In the genomic region with DNA sequence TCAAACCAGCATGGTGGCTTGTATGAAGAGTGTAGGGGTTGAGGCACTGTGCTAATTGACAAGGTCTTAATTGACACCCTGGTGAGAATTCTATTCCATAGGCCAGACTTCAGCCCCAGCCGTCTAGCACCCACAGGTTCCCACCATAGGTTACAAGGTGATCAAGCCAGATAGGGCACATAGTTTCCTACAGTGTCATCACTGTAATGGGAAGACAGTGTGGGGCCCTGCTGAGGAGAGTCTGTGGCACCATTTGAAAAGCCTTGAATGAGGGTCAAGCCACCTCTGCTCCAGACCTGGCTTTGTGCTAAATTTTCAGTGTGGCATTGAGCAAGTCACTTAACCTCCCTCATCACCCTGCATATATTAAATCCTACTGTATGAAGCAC, we compare ENCODE assay signal across 9 cellular contexts. TPM values are rescaled to one million over a fixed set of nuclear protein-coding genes. Genes with fewer than 3 reads are reported as not detected.
DNase-seq lines count a peak whose midpoint lies in the region; ATAC-seq, FAIRE-seq and TF ChIP-seq lines count a peak whose summit lies in the region.
"Had no signal": no experiment of that assay in that cellular context is flagged by ENCODE, and none has a peak within 500 bp of the region (broad histone marks: within the 10 kb centered on the region; RNA-seq: fewer than 3 reads in every experiment).

No MANE protein-coding gene starts in this region.

- H3K27ac ChIP-seq in K562 (ENCODE audit: extremely low read depth, low read depth, low read length) (no peak overlapping the region), mesendoderm (ENCODE audit: low read depth, low read length) (peak overlapping the region; percentile 95), tibial nerve (peak overlapping the region; percentile 28 to 97 (median 84))

- no peaks in the 10 kb centered on the region for H3K36me3 Mint-ChIP-seq in activated CD8-positive, alpha-beta T cell treated with anti-CD3 and anti-CD28 coated beads for 36 hours (ENCODE audit: low read depth)
- peaks cover 15% of the 10 kb centered on the region for H3K36me3 Mint-ChIP-seq in activated CD8-positive, alpha-beta T cell treated with anti-CD3 and anti-CD28 coated beads, Interleukin-2, amount 10 ng/mL, durations not matched to agents 7 days and 5 days (ENCODE audit: low read depth)

- no peak overlapping the region for H4K5ac ChIP-seq in mesendoderm (ENCODE audit: low read length)

- no peak for FAIRE-seq in K562 (lab: Jason Lieb, UNC)
- FAIRE-seq: GM12891 had no signal

- POLR2A ChIA-PET in activated CD8-positive, alpha-beta T cell treated with anti-CD3 and anti-CD28 coated beads for 36 hours (lab: Charles Lee): no interaction called here
- POLR2A ChIA-PET in activated CD8-positive, alpha-beta T cell treated with anti-CD3 and anti-CD28 coated beads, Interleukin-2, amount 10 ng/mL, durations not matched to agents 7 days and 5 days (lab: Charles Lee): no interaction called here
- POLR2A ChIA-PET in K562 (lab: Yijun Ruan, JAX): no interaction called here

- H3K4ac ChIP-seq in mesendoderm (ENCODE audit: low read depth, low read length): no peak overlapping the region

- no peak for ATAC-seq in activated CD8-positive, alpha-beta T cell treated with anti-CD3 and anti-CD28 coated beads for 36 hours
- no peak for ATAC-seq in activated CD8-positive, alpha-beta T cell treated with anti-CD3 and anti-CD28 coated beads, Interleukin-2, amount 10 ng/mL, durations not matched to agents 7 days and 5 days
- no peak for ATAC-seq in K562
- no peak for ATAC-seq in GM18511 (IDR thresholded peaks at IDR 0.05; ENCODE audit: unreplicated experiment)

- no peaks in the 10 kb centered on the region for H3K27me3 Mint-ChIP-seq in activated CD8-positive, alpha-beta T cell treated with anti-CD3 and anti-CD28 coated beads for 36 hours
- H3K27me3 Mint-ChIP-seq in activated CD8-positive, alpha-beta T cell treated with anti-CD3 and anti-CD28 coated beads, Interleukin-2, amount 10 ng/mL, durations not matched to agents 7 days and 5 days (ENCODE audit: low read depth): no peaks in the 10 kb centered on the region

- intact Hi-C loops in activated CD8-positive, alpha-beta T cell treated with anti-CD3 and anti-CD28 coated beads for 36 hours (cut with micrococcal nuclease): no loop called here
- intact Hi-C loops in K562 (cut with micrococcal nuclease): loop anchor here (5.0 kb wide), 3 partner anchors 35 to 55 kb away; partner anchors contain the start of gene YPEL2

- H3K4me1 Mint-ChIP-seq in activated CD8-positive, alpha-beta T cell treated with anti-CD3 and anti-CD28 coated beads for 36 hours (ENCODE audit: low read depth): peaks cover 76% of the 10 kb centered on the region
- peaks cover 68% of the 10 kb centered on the region for H3K4me1 Mint-ChIP-seq in activated CD8-positive, alpha-beta T cell treated with anti-CD3 and anti-CD28 coated beads, Interleukin-2, amount 10 ng/mL, durations not matched to agents 7 days and 5 days (ENCODE audit: low read depth)

- no peak for TF ChIP-seq CTCF in activated CD8-positive, alpha-beta T cell treated with anti-CD3 and anti-CD28 coated beads for 36 hours (IDR thresholded peaks at IDR 0.05)
- TF ChIP-seq CTCF in K562 (IDR thresholded peaks at IDR 0.05 in 2 of 3, conservative IDR thresholded peaks at IDR 0.05 in 1 of 3; ENCODE audit: insufficient read depth in 2 of 3, low read depth in 1 of 3, low read length in 3 of 3): no peak
- TF ChIP-seq CTCF in tibial nerve (IDR thresholded peaks at IDR 0.05): no peak

- no peaks in the 10 kb centered on the region for H3K9me3 ChIP-seq in K562 (replicated peaks; ENCODE audit: control insufficient read depth, insufficient read depth, low read depth, low read length)
- H3K9me3 ChIP-seq in tibial nerve: no peaks in the 10 kb centered on the region

- CTCF ChIA-PET in activated CD8-positive, alpha-beta T cell treated with anti-CD3 and anti-CD28 coated beads for 36 hours (lab: Charles Lee): no interaction called here
- CTCF ChIA-PET in activated CD8-positive, alpha-beta T cell treated with anti-CD3 and anti-CD28 coated beads, Interleukin-2, amount 10 ng/mL, durations not matched to agents 7 days and 5 days (lab: Charles Lee): no interaction called here
- CTCF ChIA-PET in K562 (lab: Yijun Ruan, JAX; ENCODE audit: low intra/inter-chr PET ratio): no interaction called here

- TF ChIP-seq RAD21 in K562 (CRISPR knock-in tag; conservative IDR thresholded peaks at IDR 0.05 in 1 of 2, IDR thresholded peaks at IDR 0.05 in 1 of 2): no peak

- peak overlapping the region; percentile 93 for H2BK120ac ChIP-seq in mesendoderm (ENCODE audit: low read depth, low read length)

- peaks cover 14% of the 10 kb centered on the region for H4K20me1 ChIP-seq in K562 (replicated peaks; ENCODE audit: control insufficient read depth, insufficient read depth, low read length)

- peak overlapping the region; percentile 20 for H3K27ac Mint-ChIP-seq in activated CD8-positive, alpha-beta T cell treated with anti-CD3 and anti-CD28 coated beads for 36 hours
- no peak overlapping the region for H3K27ac Mint-ChIP-seq in activated CD8-positive, alpha-beta T cell treated with anti-CD3 and anti-CD28 coated beads, Interleukin-2, amount 10 ng/mL, durations not matched to agents 7 days and 5 days

- TF ChIP-seq EP300 in K562 (IDR thresholded peaks at IDR 0.05; ENCODE audit: low read length) (no peak), tibial nerve (IDR thresholded peaks at IDR 0.05) (no peak)

- peak; percentile 17 for DNase-seq in activated CD8-positive, alpha-beta T cell treated with anti-CD3 and anti-CD28 coated beads for 36 hours
- no peak for DNase-seq in activated CD8-positive, alpha-beta T cell treated with anti-CD3 and anti-CD28 coated beads, Interleukin-2, amount 10 ng/mL, durations not matched to agents 7 days and 5 days
- DNase-seq in K562 (ENCODE audit: extremely low read depth in 1 of 4, low spot score in 3 of 4) (peak in 2 of 4 experiments; percentile 28 to 31), mesendoderm (peak; percentile 99), tibial nerve (ENCODE audit: low spot score in 2 of 2) (no peak), NCI-H1048 (lab: John Stamatoyannopoulos, UW) (no peak), NCI-H2171 treated with DMSO at 0.1 percent for 48 hours (lab: John Stamatoyannopoulos, UW) (no peak)

- H3K79me1 ChIP-seq in mesendoderm (ENCODE audit: low read length): peaks cover 5% of the 10 kb centered on the region

- no TSS peak for BruUV-seq in K562 (replicated peaks; lab: Mats Ljungman, UMichigan)

- H2AK5ac ChIP-seq in mesendoderm (ENCODE audit: low read length): no peak overlapping the region

- 0% methylated on average over 1 of the region's 1 CpG for WGBS in K562 (ENCODE audit: insufficient coverage, low coverage, missing lambda C conversion rate)
- WGBS in mesendoderm (ENCODE audit: extremely low coverage, insufficient coverage, low lambda C conversion rate): no CpG with 5 or more reads among the region's 1 CpG
- 55 to 63% methylated on average over 1 of the region's 1 CpG for WGBS in tibial nerve, 2 donors

- H3K4me2 ChIP-seq in K562 (ENCODE audit: insufficient read depth, low read length) (no peak overlapping the region), mesendoderm (ENCODE audit: low read length) (no peak overlapping the region)

- peak overlapping the region; percentile 9 for H3K56ac ChIP-seq in mesendoderm (ENCODE audit: low read length)

- H4K8ac ChIP-seq in mesendoderm (ENCODE audit: low read depth, low read length): no peak overlapping the region

- H3K4me3 ChIP-seq in K562 (no peak overlapping the region), mesendoderm (ENCODE audit: low read length) (no peak overlapping the region), tibial nerve (no peak overlapping the region)

- H2BK15ac ChIP-seq in mesendoderm (replicated peaks; ENCODE audit: low read depth): no peak overlapping the region

- no peaks in the 10 kb centered on the region for H3K9me3 Mint-ChIP-seq in activated CD8-positive, alpha-beta T cell treated with anti-CD3 and anti-CD28 coated beads for 36 hours
- H3K9me3 Mint-ChIP-seq in activated CD8-positive, alpha-beta T cell treated with anti-CD3 and anti-CD28 coated beads, Interleukin-2, amount 10 ng/mL, durations not matched to agents 7 days and 5 days (ENCODE audit: insufficient read depth): no peaks in the 10 kb centered on the region

- no peak overlapping the region for H3K4me3 Mint-ChIP-seq in activated CD8-positive, alpha-beta T cell treated with anti-CD3 and anti-CD28 coated beads for 36 hours
- H3K4me3 Mint-ChIP-seq in activated CD8-positive, alpha-beta T cell treated with anti-CD3 and anti-CD28 coated beads, Interleukin-2, amount 10 ng/mL, durations not matched to agents 7 days and 5 days: no peak overlapping the region

- H3K18ac ChIP-seq in mesendoderm (ENCODE audit: low read length): peak overlapping the region; percentile 95

- peaks cover 2 to 4% of the 10 kb centered on the region in 2 experiments; a peak in 1 of 5 replicates for H3K27me3 ChIP-seq in K562 (ENCODE audit: control insufficient read depth in 2 of 2, insufficient read depth in 2 of 2, low read length in 2 of 2)
- no peaks in the 10 kb centered on the region for H3K27me3 ChIP-seq in mesendoderm (ENCODE audit: insufficient read depth, low read length, poor library complexity)
- H3K27me3 ChIP-seq in tibial nerve: no peaks in the 10 kb centered on the region

- peak overlapping the region; percentile 92 for H2BK5ac ChIP-seq in mesendoderm (ENCODE audit: low read length)

- no peak overlapping the region for H3K9ac ChIP-seq in K562 (ENCODE audit: insufficient read depth in 1 of 2, low read depth in 2 of 2, low read length in 2 of 2)
- H3K9ac ChIP-seq in mesendoderm (ENCODE audit: low read length): no peak overlapping the region

- H3K9me1 ChIP-seq in K562 (ENCODE audit: control insufficient read depth, insufficient read depth, low read length): no peaks in the 10 kb centered on the region

- H3K36me3 ChIP-seq in K562 (ENCODE audit: control insufficient read depth, insufficient read depth, low read length) (no peaks in the 10 kb centered on the region), mesendoderm (ENCODE audit: control insufficient read depth, insufficient read depth, low read length) (no peaks in the 10 kb centered on the region), tibial nerve (no peaks in the 10 kb centered on the region)

- no peak overlapping the region for H3K23ac ChIP-seq in mesendoderm (ENCODE audit: low read length)

- no peak for TF ChIP-seq POLR2A in K562 (conservative IDR thresholded peaks at IDR 0.05)
- TF ChIP-seq POLR2A in tibial nerve (IDR thresholded peaks at IDR 0.05): no peak

- no peak overlapping the region for H2AFZ ChIP-seq in K562 (ENCODE audit: low read depth, low read length)

- H3K79me2 ChIP-seq in K562 (ENCODE audit: control insufficient read depth, insufficient read depth, low read length) (no peaks in the 10 kb centered on the region), mesendoderm (ENCODE audit: control insufficient read depth, insufficient read depth, low read length) (no peaks in the 10 kb centered on the region)

- H3K4me1 ChIP-seq in K562 (replicated peaks in 1 of 2; ENCODE audit: control insufficient read depth in 2 of 2, insufficient read depth in 2 of 2, low read length in 2 of 2): peaks cover 3 to 26% of the 10 kb centered on the region in 2 experiments; a peak in 4 of 5 replicates
- H3K4me1 ChIP-seq in mesendoderm (ENCODE audit: control insufficient read depth, low read depth, low read length): peaks cover 41% of the 10 kb centered on the region
- H3K4me1 ChIP-seq in tibial nerve: peaks cover 12 to 100% (median 90%) of the 10 kb centered on the region in 4 donors

- in situ Hi-C loops in K562 (cut with MboI): no loop called here

RNA-seq across cellular contexts. Expression of gene YPEL2, which starts 36.2 kb away (rescaled TPM):
- total RNA-seq in activated CD8-positive, alpha-beta T cell treated with anti-CD3 and anti-CD28 coated beads for 36 hours: 1 to 10 TPM; 4.2 to 4.9 TPM
- total RNA-seq in activated CD8-positive, alpha-beta T cell treated with anti-CD3 and anti-CD28 coated beads, Interleukin-2, amount 10 ng/mL, durations not matched to agents 7 days and 5 days: 1 to 10 TPM; 9.0 to 10.0 TPM
- 5.5 and 7.2 TPM in 2 replicates for total RNA-seq in K562 (2011; cell fraction: chromatin; rRNA removed; ENCODE audit: low replicate concordance)
- total RNA-seq in K562 (2011; cell fraction: nucleolus; rRNA removed): 2.8 and 3.0 TPM in 2 replicates
- total RNA-seq in K562 (2011; cell fraction: nucleoplasm; rRNA removed): 3.4 and 5.6 TPM in 2 replicates
- 0.14 and 1.1 TPM in 2 replicates for total RNA-seq in K562 (2014; rRNA removed)
- total RNA-seq in K562 (2014; rRNA removed; fragmentation: Illumina TruSeq; extraction: Trizol): 0.47 and 0.57 TPM in 2 replicates
- 0.33 and 0.38 TPM in 2 replicates for total RNA-seq in K562 (2015; rRNA removed; fragmentation: Illumina TruSeq; extraction: Trizol)
- total RNA-seq in K562 (2021): 0.54 and 0.71 TPM in 2 replicates
- 2.4 and 3.2 TPM in 2 replicates for polyA plus RNA-seq in K562 (2011; rRNA removed)
- 1.1 and 1.7 TPM in 2 replicates for polyA plus RNA-seq in K562 (2011; cell fraction: cytosol; rRNA removed)
- polyA plus RNA-seq in K562 (2011; cell fraction: nucleus; rRNA removed): 3.9 and 5.7 TPM in 2 replicates
- polyA plus RNA-seq in K562 (2012): 0.40 and 0.53 TPM in 2 replicates
- 0.61 and 0.83 TPM in 2 replicates for polyA plus RNA-seq in K562 (2014; fragmentation: Illumina TruSeq; extraction: Trizol)
- polyA plus RNA-seq in K562 (2014; fragmentation: Nextera tagmentation; extraction: Ambion mirVana): under 1 TPM; 0.11 to 0.13 TPM
- polyA plus RNA-seq in K562 (2014; rRNA removed): 0.59 and 0.68 TPM in 2 replicates
- polyA minus RNA-seq in K562 (2011; rRNA and poly(A)+ RNA removed): 1.8 and 2.3 TPM in 2 replicates
- polyA minus RNA-seq in K562 (2011; cell fraction: cytosol; rRNA and poly(A)+ RNA removed): 0.67 and 2.2 TPM in 2 replicates
- 1.2 and 2.1 TPM in 2 replicates for polyA minus RNA-seq in K562 (2011; cell fraction: nucleus; rRNA and poly(A)+ RNA removed)
- polyA plus RNA-seq in mesendoderm (2013, experiment 1 of 2): 3.5 TPM
- 2.9 TPM for polyA plus RNA-seq in mesendoderm (2013, experiment 2 of 2)
- total RNA-seq in tibial nerve: 10 to 100 TPM; 33.6 to 59.9 (median 48.7) TPM

Comparison
In these comparisons a context has a peak if more than half of its experiments do, and no peak if none do; other contexts are left out.
1. DNase-seq: peak in activated CD8-positive, alpha-beta T cell treated with anti-CD3 and anti-CD28 coated beads for 36 hours (single experiment) and mesendoderm (single experiment); none in activated CD8-positive, alpha-beta T cell treated with anti-CD3 and anti-CD28 coated beads, Interleukin-2, amount 10 ng/mL, durations not matched to agents 7 days and 5 days (single experiment), tibial nerve (0 of 2), NCI-H1048 (single experiment) and NCI-H2171 treated with DMSO at 0.1 percent for 48 hours (single experiment).